Comparison of ENCODE assay signal across 19 cellular contexts in the genomic region with DNA sequence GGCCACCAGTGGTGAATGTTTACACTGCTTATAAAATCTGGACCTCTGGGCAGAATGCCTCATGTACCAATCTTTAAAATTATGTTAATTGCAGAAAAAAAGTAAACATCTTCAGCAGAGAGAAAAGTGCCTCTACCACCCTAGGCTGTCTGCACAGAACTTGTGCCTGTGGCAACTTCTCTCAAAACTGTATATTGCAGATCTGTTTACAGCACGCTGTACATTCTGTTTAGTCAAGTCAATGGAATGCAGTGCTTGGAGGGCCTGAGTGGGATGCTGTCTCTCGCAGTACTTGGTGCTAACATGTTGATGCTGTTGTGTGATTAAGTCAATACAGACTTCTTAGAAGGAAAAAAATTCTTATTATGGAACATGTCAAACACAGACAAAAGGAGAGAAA.
A peak's percentile ranks its signal among the peaks of the same experiment; 100 is the strongest.
DNase-seq lines count a peak whose midpoint lies in the region; ATAC-seq and TF ChIP-seq lines count a peak whose summit lies in the region.
"Had no signal": no experiment of that assay in that cellular context is flagged by ENCODE, and none has a peak within 500 bp of the region (broad histone marks: within the 10 kb centered on the region; RNA-seq: fewer than 3 reads in every experiment).

No MANE protein-coding gene starts in this region.

- H3K4me1 ChIP-seq in SJSA1 (replicated peaks) = peaks cover 25% of the 10 kb centered on the region
- no peaks in the 10 kb centered on the region for H3K4me1 ChIP-seq in fibroblast of lung (ENCODE audit: control insufficient read depth, extremely low read depth, insufficient read depth, low read length)
- H3K4me1 ChIP-seq in tibial artery = peaks cover 0 to 2% (median 0%) of the 10 kb centered on the region in 4 donors
- H3K4me1 ChIP-seq: upper lobe of right lung had no signal

- no peaks in the 10 kb centered on the region for H3K4me1 Mint-ChIP-seq in osteocyte (ENCODE audit: unreplicated experiment)
- H3K4me1 Mint-ChIP-seq: CD8-positive, alpha-beta memory T cell; stimulated activated naive CD8-positive, alpha-beta T cell treated with anti-CD3 and anti-CD28 coated beads, Interleukin-15, amount 100 ng/mL, for 72 hours had no signal

- no peak overlapping the region for H3K4me3 Mint-ChIP-seq in osteocyte (ENCODE audit: unreplicated experiment)
- H3K4me3 Mint-ChIP-seq: CD8-positive, alpha-beta memory T cell; effector memory CD8-positive, alpha-beta T cell; stimulated activated naive CD8-positive, alpha-beta T cell treated with anti-CD3 and anti-CD28 coated beads, Interleukin-15, amount 100 ng/mL, for 72 hours had no signal

- peak overlapping the region; percentile 43 for H3K27ac ChIP-seq in SJSA1
- no peak overlapping the region for H3K27ac ChIP-seq in fibroblast of lung (ENCODE audit: insufficient read depth, low read length)
- H3K27ac ChIP-seq in tibial artery = no peak overlapping the region
- H3K27ac ChIP-seq: upper lobe of right lung had no signal

- H3K27me3 ChIP-seq in SJSA1 (replicated peaks) = no peaks in the 10 kb centered on the region
- H3K27me3 ChIP-seq in fibroblast of lung (ENCODE audit: control insufficient read depth, insufficient read depth, low read length) = no peaks in the 10 kb centered on the region
- no peaks in the 10 kb centered on the region for H3K27me3 ChIP-seq in tibial artery
- H3K27me3 ChIP-seq: upper lobe of right lung had no signal

- ATAC-seq in GM21825 (IDR thresholded peaks at IDR 0.05; ENCODE audit: unreplicated experiment) (no peak), GM21526 (IDR thresholded peaks at IDR 0.05; ENCODE audit: low FRiP score, unreplicated experiment) (no peak)
- ATAC-seq: activated naive CD4-positive, alpha-beta T cell treated with anti-CD3 and anti-CD28 coated beads, Interleukin-2, amount 50 U/mL, for 72 hours; effector memory CD8-positive, alpha-beta T cell; stimulated activated naive CD8-positive, alpha-beta T cell treated with anti-CD3 and anti-CD28 coated beads, Interleukin-15, amount 100 ng/mL, for 72 hours; upper lobe of right lung had no signal

- H3K79me2 ChIP-seq in fibroblast of lung (ENCODE audit: control insufficient read depth, insufficient read depth, low read length) = no peaks in the 10 kb centered on the region

- no peaks in the 10 kb centered on the region for H3K27me3 Mint-ChIP-seq in osteocyte (ENCODE audit: unreplicated experiment)

- H2AFZ ChIP-seq in fibroblast of lung (ENCODE audit: low read length) = no peak overlapping the region

- TF ChIP-seq CTCF in fibroblast of lung (conservative IDR thresholded peaks at IDR 0.05 in 1 of 2, IDR thresholded peaks at IDR 0.05 in 1 of 2; ENCODE audit: low read depth in 1 of 2, low read length in 2 of 2) (no peak), osteocyte (IDR thresholded peaks at IDR 0.05) (no peak), tibial artery (IDR thresholded peaks at IDR 0.05) (no peak)

- peak; percentile 45 for DNase-seq in EH (ENCODE audit: low read depth)
- peak; percentile 81 to 91 for DNase-seq in SJSA1 (ENCODE audit: low read depth in 1 of 2, low spot score in 2 of 2)
- peak; percentile 54 to 74 for DNase-seq in fibroblast of lung (ENCODE audit: low read depth in 2 of 2)
- peak; percentile 46 for DNase-seq in non-pigmented ciliary epithelial cell (ENCODE audit: low read depth)
- no peak for DNase-seq in osteocyte (ENCODE audit: extremely low spot score, unreplicated experiment)
- DNase-seq in tibial artery = no peak
- DNase-seq: ACHN; activated CD4-positive, alpha-beta T cell treated with anti-CD3 and anti-CD28 coated beads, Interleukin-2, amount 50 U/mL, for 48 hours; activated T-cell treated with anti-CD3 and anti-CD28 coated beads, Interleukin-2, amount 50 U/mL, for 1 hour; caudate nucleus; CD8-positive, alpha-beta memory T cell; effector memory CD8-positive, alpha-beta T cell; NCI-H187; RPMI8226; stimulated activated naive CD8-positive, alpha-beta T cell treated with anti-CD3 and anti-CD28 coated beads, Interleukin-15, amount 100 ng/mL, for 72 hours; upper lobe of right lung had no signal

- no peaks in the 10 kb centered on the region for H4K20me1 ChIP-seq in fibroblast of lung (ENCODE audit: control insufficient read depth, extremely low read depth, insufficient read depth, low read length)

- no peaks in the 10 kb centered on the region for H3K9me3 Mint-ChIP-seq in osteocyte (ENCODE audit: unreplicated experiment)
- H3K9me3 Mint-ChIP-seq: activated naive CD4-positive, alpha-beta T cell treated with anti-CD3 and anti-CD28 coated beads, Interleukin-2, amount 50 U/mL, for 72 hours; effector memory CD8-positive, alpha-beta T cell; stimulated activated naive CD8-positive, alpha-beta T cell treated with anti-CD3 and anti-CD28 coated beads, Interleukin-15, amount 100 ng/mL, for 72 hours had no signal

- H3K36me3 Mint-ChIP-seq in osteocyte (ENCODE audit: unreplicated experiment) = no peaks in the 10 kb centered on the region
- H3K36me3 Mint-ChIP-seq: activated naive CD4-positive, alpha-beta T cell treated with anti-CD3 and anti-CD28 coated beads, Interleukin-2, amount 50 U/mL, for 72 hours; CD8-positive, alpha-beta memory T cell had no signal

- H3K36me3 ChIP-seq in SJSA1 = no peaks in the 10 kb centered on the region
- H3K36me3 ChIP-seq in fibroblast of lung (ENCODE audit: control insufficient read depth, insufficient read depth, low read length) = no peaks in the 10 kb centered on the region
- H3K36me3 ChIP-seq in tibial artery = no peaks in the 10 kb centered on the region
- H3K36me3 ChIP-seq: upper lobe of right lung had no signal

- H3K27ac Mint-ChIP-seq in osteocyte (ENCODE audit: unreplicated experiment) = no peak overlapping the region
- H3K27ac Mint-ChIP-seq: activated naive CD4-positive, alpha-beta T cell treated with anti-CD3 and anti-CD28 coated beads, Interleukin-2, amount 50 U/mL, for 72 hours; CD8-positive, alpha-beta memory T cell; effector memory CD8-positive, alpha-beta T cell; stimulated activated naive CD8-positive, alpha-beta T cell treated with anti-CD3 and anti-CD28 coated beads, Interleukin-15, amount 100 ng/mL, for 72 hours had no signal

- no peaks in the 10 kb centered on the region for H3K9me3 ChIP-seq in SJSA1 (replicated peaks)
- no peaks in the 10 kb centered on the region for H3K9me3 ChIP-seq in fibroblast of lung (ENCODE audit: control insufficient read depth, insufficient read depth, low read depth, low read length)
- no peaks in the 10 kb centered on the region for H3K9me3 ChIP-seq in tibial artery
- H3K9me3 ChIP-seq: upper lobe of right lung had no signal

- no peak overlapping the region for H3K9ac ChIP-seq in fibroblast of lung (ENCODE audit: insufficient read depth, low read length)

- no peak overlapping the region for H3K4me2 ChIP-seq in fibroblast of lung (ENCODE audit: extremely low read depth, insufficient read depth, low read length)

- H3K4me3 ChIP-seq in SJSA1 (no peak overlapping the region), fibroblast of lung (replicated peaks in 1 of 4; ENCODE audit: control extremely low read depth in 1 of 4, insufficient read depth in 1 of 4, low read depth in 3 of 4, low read length in 4 of 4) (no peak overlapping the region), tibial artery (no peak overlapping the region)
- H3K4me3 ChIP-seq: upper lobe of right lung had no signal

- intact Hi-C loops in tibial artery (cut with DNase I; ENCODE audit: low total_unique reads) = no loop called here

Comparison
In these comparisons a context has a peak if more than half of its experiments do, and no peak if none do; other contexts are left out.
1. DNase-seq: peak in EH (single experiment), SJSA1 (2 of 2), fibroblast of lung (2 of 2) and non-pigmented ciliary epithelial cell (single experiment); none in osteocyte (single experiment) and tibial artery (0 of 2).